ENCODE assay signal across 8 cellular contexts in the genomic region with DNA sequence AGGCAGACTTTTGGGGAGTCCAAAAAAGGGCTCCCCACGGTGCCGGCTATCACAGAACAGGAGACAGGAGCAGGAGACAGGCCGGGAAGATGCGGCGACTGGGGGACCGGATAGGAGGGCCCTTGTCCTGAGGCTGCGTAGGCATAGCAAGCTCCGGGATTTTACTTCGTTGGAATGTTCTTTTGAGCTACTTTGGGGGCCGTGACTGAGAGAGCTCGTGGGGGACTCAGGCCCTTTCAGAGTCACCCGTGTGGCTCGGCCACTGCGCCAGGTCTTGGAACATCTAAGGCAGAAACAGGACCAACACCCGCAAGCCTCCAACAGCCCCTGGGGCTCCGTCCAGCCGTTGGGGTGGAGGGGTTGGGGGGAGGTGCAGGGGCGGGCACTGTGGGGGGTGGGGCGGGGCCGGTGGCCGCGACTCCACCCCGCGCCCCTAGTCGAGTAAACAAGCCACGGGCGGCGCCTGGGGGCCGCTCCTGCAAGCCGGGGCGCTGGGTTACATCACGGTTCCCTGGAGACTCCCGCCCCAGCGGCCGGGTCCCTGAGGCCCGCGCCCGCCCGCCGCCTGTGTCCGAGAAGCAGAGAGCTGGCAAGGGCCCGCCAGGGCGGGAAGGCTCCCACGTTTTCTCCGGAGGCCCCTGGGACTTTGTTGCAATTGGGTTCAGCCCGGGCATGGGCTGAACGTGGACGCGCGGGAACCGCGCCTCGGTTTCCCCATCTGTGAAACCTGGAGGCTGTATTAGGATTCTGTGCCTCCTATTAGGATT. TPM values are rescaled to one million over a fixed set of nuclear protein-coding genes. Genes with fewer than 3 reads are reported as not detected.
DNase-seq lines count a peak whose midpoint lies in the region; ATAC-seq and TF ChIP-seq lines count a peak whose summit lies in the region.

No MANE protein-coding gene starts in this region.

- H3K36me3 Mint-ChIP-seq in activated CD4-positive, alpha-beta T cell treated with anti-CD3 and anti-CD28 coated beads, Interleukin-2, amount 10 ng/mL, durations not matched to agents 24 days and 14 days (ENCODE audit: low read depth): no peaks in the 10 kb centered on the region
- no peaks in the 10 kb centered on the region for H3K36me3 Mint-ChIP-seq in memory B cell

- H3K27ac ChIP-seq in caudate nucleus (ENCODE audit: low read depth, low read length) (peak overlapping the region; percentile 15), tibial artery (peak overlapping the region; percentile 83 to 86)

- no peak for TF ChIP-seq CTCF in tibial artery (IDR thresholded peaks at IDR 0.05)

- peaks cover 13 to 65% (median 59%) of the 10 kb centered on the region in 4 donors for H3K4me1 ChIP-seq in tibial artery

- no peak overlapping the region for H3K4me3 Mint-ChIP-seq in activated CD4-positive, alpha-beta T cell treated with anti-CD3 and anti-CD28 coated beads, Interleukin-2, amount 10 ng/mL, durations not matched to agents 24 days and 14 days
- H3K4me3 Mint-ChIP-seq in memory B cell: peak overlapping the region; percentile 32

- H3K27me3 Mint-ChIP-seq in activated CD4-positive, alpha-beta T cell treated with anti-CD3 and anti-CD28 coated beads, Interleukin-2, amount 10 ng/mL, durations not matched to agents 24 days and 14 days: peaks cover 43% of the 10 kb centered on the region
- H3K27me3 Mint-ChIP-seq in memory B cell: peaks cover 12% of the 10 kb centered on the region

- no peaks in the 10 kb centered on the region for H3K9me3 ChIP-seq in tibial artery

- ATAC-seq in memory B cell (ENCODE audit: low read depth) (peak; percentile 51), HG03196 (IDR thresholded peaks at IDR 0.05; ENCODE audit: unreplicated experiment) (no peak)

- H3K27ac Mint-ChIP-seq in activated CD4-positive, alpha-beta T cell treated with anti-CD3 and anti-CD28 coated beads, Interleukin-2, amount 10 ng/mL, durations not matched to agents 24 days and 14 days: no peak overlapping the region
- H3K27ac Mint-ChIP-seq in memory B cell: no peak overlapping the region

- peaks cover 22% of the 10 kb centered on the region for H3K4me1 Mint-ChIP-seq in activated CD4-positive, alpha-beta T cell treated with anti-CD3 and anti-CD28 coated beads, Interleukin-2, amount 10 ng/mL, durations not matched to agents 24 days and 14 days
- peaks cover 7% of the 10 kb centered on the region for H3K4me1 Mint-ChIP-seq in memory B cell

- H3K27me3 ChIP-seq in tibial artery: no peaks in the 10 kb centered on the region

- intact Hi-C loops in activated CD4-positive, alpha-beta T cell treated with anti-CD3 and anti-CD28 coated beads, Interleukin-2, amount 10 ng/mL, durations not matched to agents 24 days and 14 days (cut with micrococcal nuclease): no loop called here
- intact Hi-C loops in tibial artery (cut with DNase I; ENCODE audit: low total_unique reads): no loop called here

- no peaks in the 10 kb centered on the region for H3K36me3 ChIP-seq in tibial artery

- H3K4me3 ChIP-seq in tibial artery: peak overlapping the region; percentile 33 to 43

- no peaks in the 10 kb centered on the region for H3K9me3 Mint-ChIP-seq in activated CD4-positive, alpha-beta T cell treated with anti-CD3 and anti-CD28 coated beads, Interleukin-2, amount 10 ng/mL, durations not matched to agents 24 days and 14 days
- no peaks in the 10 kb centered on the region for H3K9me3 Mint-ChIP-seq in memory B cell

- peak; percentile 68 for DNase-seq in activated CD4-positive, alpha-beta T cell treated with anti-CD3 and anti-CD28 coated beads, Interleukin-2, amount 10 ng/mL, durations not matched to agents 24 days and 14 days
- DNase-seq in activated CD4-positive, alpha-beta T cell treated with anti-CD3 and anti-CD28 coated beads, Interleukin-2, amount 50 U/mL, for 1 hour: no peak
- DNase-seq in caudate nucleus (lab: John Stamatoyannopoulos, UW) (peak in 2 of 61 donors; percentile 12 to 28), memory B cell (ENCODE audit: low spot score in 2 of 2) (no peak), tibial artery (peak; percentile 64 to 90), HCEC 1CT (no peak)
- DNase-seq in central memory CD4-positive, alpha-beta T cell: no peak

RNA-seq across cellular contexts. Expression of a gene that starts 23.3 kb away (rescaled TPM):
- total RNA-seq in activated CD4-positive, alpha-beta T cell treated with anti-CD3 and anti-CD28 coated beads, Interleukin-2, amount 10 ng/mL, durations not matched to agents 24 days and 14 days: 43.2 and 43.9 TPM in 2 replicates

Comparison
In these comparisons a context has a peak if more than half of its experiments do, and no peak if none do; other contexts are left out.
1. DNase-seq: peak in activated CD4-positive, alpha-beta T cell treated with anti-CD3 and anti-CD28 coated beads, Interleukin-2, amount 10 ng/mL, durations not matched to agents 24 days and 14 days (single experiment) and tibial artery (2 of 2); none in activated CD4-positive, alpha-beta T cell treated with anti-CD3 and anti-CD28 coated beads, Interleukin-2, amount 50 U/mL, for 1 hour (single experiment), memory B cell (0 of 2), central memory CD4-positive, alpha-beta T cell (single experiment) and HCEC 1CT (single experiment).